ENCODE assay signal across 14 cellular contexts in genomic region chr17:50629902-50630301, GRCh38. TPM values are rescaled to one million over a fixed set of nuclear protein-coding genes. Genes with fewer than 3 reads are reported as not detected.
"Had no signal": no experiment of that assay in that cellular context is flagged by ENCODE, and none has a peak within 500 bp of the region (broad histone marks: within the 10 kb centered on the region; RNA-seq: fewer than 3 reads in every experiment).

No MANE protein-coding gene starts in this region.

- DNase-seq: amniotic stem cell, esophagus squamous epithelium had no signal

- H3K9ac ChIP-seq: parathyroid adenoma had no signal

- FAIRE-seq: bronchial epithelial cell, TTC549 had no signal

- ATAC-seq: gastroesophageal sphincter had no signal

- H3K9me3 ChIP-seq: esophagus squamous epithelium, gastroesophageal sphincter, lower lobe of right lung, upper lobe of right lung had no signal

- H3K79me2 ChIP-seq: parathyroid adenoma had no signal

- H3K4me3 ChIP-seq: coronary artery, esophagus squamous epithelium, gastroesophageal sphincter, lower lobe of right lung, upper lobe of right lung had no signal

- H3K36me3 ChIP-seq: esophagus squamous epithelium, gastroesophageal sphincter, lower lobe of right lung, upper lobe of right lung had no signal

- H3K27ac ChIP-seq: coronary artery, esophagus squamous epithelium, gastroesophageal sphincter, lower lobe of right lung, upper lobe of right lung had no signal

RNA-seq across cellular contexts. Expression of gene ABCC3, which starts 4.8 kb away (rescaled TPM):
- total RNA-seq: activated CD4-positive, alpha-beta T cell treated with anti-CD3 and anti-CD28 coated beads for 36 hours; activated CD8-positive, alpha-beta memory T cell treated with anti-CD3 and anti-CD28 coated beads for 36 hours; activated naive CD4-positive, alpha-beta T cell treated with anti-CD3 and anti-CD28 coated beads for 36 hours; activated T-cell treated with anti-CD3 and anti-CD28 coated beads, Interleukin-2, amount 50 U/mL, for 72 hours had no signal
- polyA plus RNA-seq: naive thymus-derived CD8-positive, alpha-beta T cell had no signal
